1 cellular context compared by ENCODE assay signal in the genomic region with DNA sequence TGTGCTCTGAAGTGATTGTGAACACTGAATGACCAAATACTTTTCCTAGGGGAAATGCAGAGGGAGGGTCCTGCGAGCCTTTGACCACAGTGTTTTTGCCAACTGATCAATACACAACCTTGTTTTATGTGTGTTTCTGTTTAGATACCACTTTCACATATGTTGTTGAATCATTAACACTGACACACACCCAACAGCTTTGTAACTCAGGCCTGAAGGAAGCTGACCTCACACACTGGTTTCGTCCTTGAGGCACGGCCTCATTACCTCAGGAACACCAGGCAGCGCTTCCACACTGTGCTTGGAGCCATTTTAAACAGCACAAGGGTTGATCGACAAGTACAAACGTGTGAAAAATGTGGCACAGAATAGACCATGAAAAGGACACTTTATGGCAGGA.
TF ChIP-seq lines count a peak whose summit lies in the region.

No MANE protein-coding gene starts in this region.

TF ChIP-seq in A549, 52 proteins besides CTCF, POLR2A, EP300 and RAD21:
- no peak for TF ChIP-seq ESRRA (IDR thresholded peaks at IDR 0.05; ENCODE audit: borderline replicate concordance, low read length)
- no peak for TF ChIP-seq HES2 (IDR thresholded peaks at IDR 0.05)
- no peak for TF ChIP-seq MYC (IDR thresholded peaks at IDR 0.05; ENCODE audit: borderline replicate concordance, low read length)
- no peak for TF ChIP-seq MAZ (IDR thresholded peaks at IDR 0.05; ENCODE audit: borderline replicate concordance, low read depth, low read length)
- TF ChIP-seq ZNF302 (CRISPR knock-in tag; IDR thresholded peaks at IDR 0.05): no peak
- no peak for TF ChIP-seq SREBF2 (IDR thresholded peaks at IDR 0.05)
- TF ChIP-seq HOXA7 (CRISPR knock-in tag; IDR thresholded peaks at IDR 0.05): no peak
- TF ChIP-seq MAFK (IDR thresholded peaks at IDR 0.05; ENCODE audit: partially characterized antibody): no peak
